ENCODE assay signal across 8 cellular contexts in genomic region chr3:132256984-132257383, GRCh38.
DNase-seq lines count a peak whose midpoint lies in the region; ATAC-seq and TF ChIP-seq lines count a peak whose summit lies in the region.

No MANE protein-coding gene starts in this region.

- H3K36me3 ChIP-seq in A673 (ENCODE audit: insufficient read depth, low read length, poor library complexity, severe bottlenecking) = no peaks in the 10 kb centered on the region
- no peaks in the 10 kb centered on the region for H3K36me3 ChIP-seq in HEK293 (ENCODE audit: control insufficient read depth in 2 of 2, insufficient read depth in 1 of 2, low read length in 2 of 2)
- no peaks in the 10 kb centered on the region for H3K36me3 ChIP-seq in SK-N-MC (ENCODE audit: insufficient read depth, low read length)

- TF ChIP-seq CTCF in A673 (conservative IDR thresholded peaks at IDR 0.05; ENCODE audit: low read depth, low read length) (peak; percentile 71), HEK293 (tag by site-specific recombination; IDR thresholded peaks at IDR 0.05) (peak; percentile 35; the same call in 1 of the 2 replicates)

- intact Hi-C loops in A673 (cut with micrococcal nuclease; ENCODE audit: unreplicated experiment) = loop anchor here (1.0 to 2.0 kb wide), 2 partner anchors 86 to 142 kb away; no protein-coding TSS in a partner anchor
- intact Hi-C loops in head of caudate nucleus (cut with DNase I) = no loop called here
- intact Hi-C loops in sciatic nerve (cut with DNase I) = no loop called here

- H3K4me1 ChIP-seq in A673 (ENCODE audit: insufficient read depth, low read length, poor library complexity, severe bottlenecking) = peaks cover 8% of the 10 kb centered on the region
- H3K4me1 ChIP-seq in HEK293 (ENCODE audit: control insufficient read depth, insufficient read depth, low read length) = no peaks in the 10 kb centered on the region

- POLR2A ChIA-PET in A673 (lab: Charles Lee; ENCODE audit: low non-redundant PET) = no interaction called here
- POLR2A ChIA-PET in HEK293 (lab: Yijun Ruan, JAX) = no interaction called here

- no peak overlapping the region for H3K4me3 ChIP-seq in A673 (ENCODE audit: low read depth, low read length, poor library complexity, severe bottlenecking)
- H3K4me3 ChIP-seq in HEK293 (ENCODE audit: low read depth, low read length) = no peak overlapping the region
- H3K4me3 ChIP-seq in SK-N-MC = no peak overlapping the region

- DNase-seq in A673 (ENCODE audit: low spot score) (peak; percentile 77), SK-N-MC (ENCODE audit: low read depth, low spot score) (peak; percentile 32), head of caudate nucleus (peak in 25 of 42 donors; percentile 3 to 76 (median 31)), smooth muscle cell of the brain vasculature (ENCODE audit: low read depth, low spot score) (peak; percentile 6), sciatic nerve (ENCODE audit: low spot score) (no peak), HuH-7.5 (ENCODE audit: low spot score) (no peak), NAMALWA (ENCODE audit: low spot score) (no peak)

- H3K9ac ChIP-seq in SK-N-MC (ENCODE audit: insufficient read length) = no peak overlapping the region

- BruUV-seq in A673 (replicated peaks; lab: Mats Ljungman, UMichigan) = no TSS peak

- CTCF ChIA-PET in A673 (lab: Charles Lee) = interaction anchor here (0.6 to 2.0 kb wide), 3 partner anchors 78 to 87 kb away, joined by 3 to 25 read pairs (median 3); no protein-coding TSS in a partner anchor
- CTCF ChIA-PET in HEK293 (lab: Yijun Ruan, JAX) = interaction anchor here (0.6 to 6.9 kb wide), 14 partner anchors 12 to 490 kb away, joined by 3 to 130 read pairs (median 4); no protein-coding TSS in a partner anchor

- H3K27ac ChIP-seq in A673 (ENCODE audit: low read depth, low read length, poor library complexity, severe bottlenecking) = no peak overlapping the region
- no peak overlapping the region for H3K27ac ChIP-seq in HEK293 (ENCODE audit: extremely low read depth, low read depth, low read length)
- H3K27ac ChIP-seq in SK-N-MC = no peak overlapping the region

- no peak for ATAC-seq in sciatic nerve

- H3K27me3 ChIP-seq in A673 (replicated peaks; ENCODE audit: insufficient read depth, low read depth, low read length, poor library complexity) = no peaks in the 10 kb centered on the region

- H3K9me3 ChIP-seq in A673 (ENCODE audit: low read depth, low read length, poor library complexity, severe bottlenecking) = no peaks in the 10 kb centered on the region
- H3K9me3 ChIP-seq in HEK293 (ENCODE audit: control insufficient read depth, insufficient read depth, low read depth, low read length) = no peaks in the 10 kb centered on the region
- no peaks in the 10 kb centered on the region for H3K9me3 ChIP-seq in SK-N-MC (ENCODE audit: low read depth, low read length)

TF ChIP-seq in HEK293, 187 proteins besides CTCF, POLR2A, EP300 and RAD21:
- peak; percentile 62 for TF ChIP-seq ZNF654 (tag by site-specific recombination; IDR thresholded peaks at IDR 0.05; ENCODE audit: low read depth)
- no peak for TF ChIP-seq ZNF350 (tag by site-specific recombination; IDR thresholded peaks at IDR 0.05)

Comparison
In these comparisons a context has a peak if more than half of its experiments do, and no peak if none do; other contexts are left out.
1. DNase-seq: peak in A673 (single experiment), SK-N-MC (single experiment), head of caudate nucleus (25 of 42) and smooth muscle cell of the brain vasculature (single experiment); none in sciatic nerve (single experiment), HuH-7.5 (single experiment) and NAMALWA (single experiment).